20 cellular contexts compared by ENCODE assay signal in genomic region chr10:116080553-116080952, GRCh38.
DNase-seq lines count a peak whose midpoint lies in the region; ATAC-seq, FAIRE-seq and TF ChIP-seq lines count a peak whose summit lies in the region.
"Had no signal": no experiment of that assay in that cellular context is flagged by ENCODE, and none has a peak within 500 bp of the region (broad histone marks: within the 10 kb centered on the region; RNA-seq: fewer than 3 reads in every experiment).

No MANE protein-coding gene starts in this region.

- CTCF ChIA-PET in Panc1 (lab: Charles Lee), result no interaction called here

- in situ Hi-C loops in Panc1 (cut with HindIII; ENCODE audit: low pct_unique_long_range_greater_than_20kb, low sequenced_read_pairs) (no loop called here), GM13977 (cut with MboI; ENCODE audit: low pct_unique_long_range_greater_than_20kb, low sequenced_read_pairs, unreplicated experiment) (no loop called here)

- peak; percentile 17 for DNase-seq in DMS53 (lab: John Stamatoyannopoulos, UW)
- no peak for DNase-seq in DMS53 treated with DMSO at 0.1 percent for 48 hours (lab: John Stamatoyannopoulos, UW; ENCODE audit: unreplicated experiment)
- peak; percentile 12 for DNase-seq in Panc1 (ENCODE audit: low read depth, low spot score)
- DNase-seq in fibroblast of lung (ENCODE audit: low read depth in 2 of 2), result peak; percentile 12 to 70
- DNase-seq in urothelium cell line (ENCODE audit: low spot score), result peak; percentile 36
- no peak for DNase-seq in GM13977 (ENCODE audit: low spot score)
- DNase-seq: activated CD4-positive, alpha-beta memory T cell treated with anti-CD3 and anti-CD28 coated beads, Interleukin-2, amount 10 ng/mL, durations not matched to agents 7 days and 5 days; aorta; CD8-positive, alpha-beta T cell; left lung; NCI-H774; psoas muscle; SJCRH30; stimulated activated naive CD8-positive, alpha-beta T cell treated with anti-CD3 and anti-CD28 coated beads, Interleukin-15, amount 100 ng/mL, for 72 hours had no signal

- H3K9me3 ChIP-seq in Panc1 (ENCODE audit: control insufficient read depth, insufficient read depth, low read depth, low read length) (no peaks in the 10 kb centered on the region), fibroblast of lung (ENCODE audit: control insufficient read depth, insufficient read depth, low read depth, low read length) (no peaks in the 10 kb centered on the region)
- H3K9me3 ChIP-seq: left lung, psoas muscle, SJCRH30 had no signal

- H3K79me2 ChIP-seq in fibroblast of lung (ENCODE audit: control insufficient read depth, insufficient read depth, low read length), result no peaks in the 10 kb centered on the region

- H3K27me3 ChIP-seq in Panc1 (ENCODE audit: control insufficient read depth, insufficient read depth, low read length) (no peaks in the 10 kb centered on the region), fibroblast of lung (ENCODE audit: control insufficient read depth, insufficient read depth, low read length) (no peaks in the 10 kb centered on the region)
- H3K27me3 ChIP-seq: left lung, SJCRH30 had no signal

- H3K9ac ChIP-seq in fibroblast of lung (ENCODE audit: insufficient read depth, low read length), result no peak overlapping the region

- H3K27ac ChIP-seq in Panc1 (ENCODE audit: low read length), result no peak overlapping the region
- no peak overlapping the region for H3K27ac ChIP-seq in fibroblast of lung (ENCODE audit: insufficient read depth, low read length)
- H3K27ac ChIP-seq: 22Rv1, coronary artery, epithelial cell of prostate, left lung, psoas muscle, SJCRH30 had no signal

- TF ChIP-seq CTCF in Panc1 (IDR thresholded peaks at IDR 0.05) (no peak), fibroblast of lung (conservative IDR thresholded peaks at IDR 0.05 in 1 of 2, IDR thresholded peaks at IDR 0.05 in 1 of 2; ENCODE audit: low read depth in 1 of 2, low read length in 2 of 2) (no peak), GM13977 (IDR thresholded peaks at IDR 0.05; ENCODE audit: extremely low read depth, insufficient read depth, missing control alignments) (no peak)

- H3K36me3 ChIP-seq in Panc1 (ENCODE audit: control insufficient read depth, insufficient read depth, low read length) (no peaks in the 10 kb centered on the region), fibroblast of lung (ENCODE audit: control insufficient read depth, insufficient read depth, low read length) (no peaks in the 10 kb centered on the region)
- H3K36me3 ChIP-seq: left lung, SJCRH30 had no signal

- no peak overlapping the region for H3K4me2 ChIP-seq in fibroblast of lung (ENCODE audit: extremely low read depth, insufficient read depth, low read length)

- H3K4me3 ChIP-seq in Panc1 (ENCODE audit: low read depth in 2 of 2, low read length in 2 of 2), result no peak overlapping the region
- no peak overlapping the region for H3K4me3 ChIP-seq in fibroblast of lung (replicated peaks in 1 of 4; ENCODE audit: control extremely low read depth in 1 of 4, insufficient read depth in 1 of 4, low read depth in 3 of 4, low read length in 4 of 4)
- H3K4me3 ChIP-seq: coronary artery, left lung, psoas muscle, SJCRH30 had no signal

- no peak overlapping the region for H2AFZ ChIP-seq in fibroblast of lung (ENCODE audit: low read length)

- no TSS peak for BruUV-seq in Panc1 (replicated peaks; lab: Mats Ljungman, UMichigan)

- FAIRE-seq in urothelium cell line (lab: Jason Lieb, UNC), result no peak
- FAIRE-seq: GM19239 had no signal

- POLR2A ChIA-PET in Panc1 (lab: Charles Lee), result no interaction called here

- ATAC-seq in Panc1, result no peak
- ATAC-seq in GM19463 (IDR thresholded peaks at IDR 0.05; ENCODE audit: unreplicated experiment), result no peak
- ATAC-seq in activated CD4-positive, CD25-positive, alpha-beta regulatory T cell treated with anti-CD3 and anti-CD28 coated beads, Interleukin-2, amount 50 U/mL, for 24 hours, result no peak
- ATAC-seq: CD8-positive, alpha-beta T cell; left lung; psoas muscle; stimulated activated naive CD8-positive, alpha-beta T cell treated with anti-CD3 and anti-CD28 coated beads, Interleukin-15, amount 100 ng/mL, for 72 hours had no signal

- intact Hi-C loops in Panc1 (cut with micrococcal nuclease; ENCODE audit: unreplicated experiment), result no loop called here

- H3K4me1 ChIP-seq in Panc1 (ENCODE audit: control insufficient read depth, insufficient read depth, low read length) (no peaks in the 10 kb centered on the region), fibroblast of lung (ENCODE audit: control insufficient read depth, extremely low read depth, insufficient read depth, low read length) (peaks cover 3% of the 10 kb centered on the region)
- H3K4me1 ChIP-seq: left lung, psoas muscle had no signal

- H4K20me1 ChIP-seq in fibroblast of lung (ENCODE audit: control insufficient read depth, extremely low read depth, insufficient read depth, low read length), result no peaks in the 10 kb centered on the region

Comparison
In these comparisons a context has a peak if more than half of its experiments do, and no peak if none do; other contexts are left out.
1. DNase-seq: peak in DMS53 (single experiment), Panc1 (single experiment), fibroblast of lung (2 of 2) and urothelium cell line (single experiment); none in DMS53 treated with DMSO at 0.1 percent for 48 hours (single experiment) and GM13977 (single experiment).